Comparison of ENCODE assay signal across 8 cellular contexts in genomic region chr3:9810357-9810726, GRCh38. TPM values are rescaled to one million over a fixed set of nuclear protein-coding genes. Genes with fewer than 3 reads are reported as not detected.
A peak's percentile ranks its signal among the peaks of the same experiment; 100 is the strongest.
DNase-seq lines count a peak whose midpoint lies in the region; ATAC-seq and TF ChIP-seq lines count a peak whose summit lies in the region.

No MANE protein-coding gene starts in this region.

- H3K56ac ChIP-seq in H9 (ENCODE audit: insufficient read length, low read depth, low read length), result no peak overlapping the region

- no peak for ATAC-seq in activated T-helper 17 cell treated with anti-CD3 and anti-CD28 coated beads, Interleukin-2, amount 50 U/mL, for 72 hours (replicated peaks)

- H3K27ac ChIP-seq in H9 (ENCODE audit: insufficient read length, low read depth, low read length) (no peak overlapping the region), hepatocyte (peak overlapping the region; percentile 86), skeletal muscle tissue (ENCODE audit: low read depth, low read length) (peak overlapping the region; percentile 85)

- no peaks in the 10 kb centered on the region for H3K9me3 ChIP-seq in H9 (ENCODE audit: control insufficient read depth, low read depth, low read length)
- no peaks in the 10 kb centered on the region for H3K9me3 ChIP-seq in hepatocyte (ENCODE audit: low read depth)
- H3K9me3 ChIP-seq in skeletal muscle tissue (ENCODE audit: control insufficient read depth in 3 of 3, low read length in 3 of 3), result no peaks in the 10 kb centered on the region

- H3K4me2 ChIP-seq in H9 (ENCODE audit: insufficient read depth, insufficient read length, low read length) (peak overlapping the region; percentile 70), hepatocyte (peak overlapping the region; percentile 93)

- H3K4me1 ChIP-seq in H9 (ENCODE audit: insufficient read depth, low read length) (no peaks in the 10 kb centered on the region), hepatocyte (ENCODE audit: insufficient read depth) (peaks cover 14% of the 10 kb centered on the region), skeletal muscle tissue (ENCODE audit: control insufficient read depth in 3 of 3, insufficient read depth in 3 of 3, low read length in 3 of 3) (peaks cover 15 to 22% (median 21%) of the 10 kb centered on the region in 3 donors)

- H4K20me1 ChIP-seq in H9 (ENCODE audit: control insufficient read depth, insufficient read depth, insufficient read length), result no peaks in the 10 kb centered on the region
- no peaks in the 10 kb centered on the region for H4K20me1 ChIP-seq in hepatocyte (ENCODE audit: insufficient read depth, poor library complexity, severe bottlenecking)

- H4K5ac ChIP-seq in H9 (ENCODE audit: insufficient read length, low read depth, low read length), result no peak overlapping the region

- no peak overlapping the region for H2BK120ac ChIP-seq in H9 (ENCODE audit: low read depth, low read length, poor library complexity, severe bottlenecking)

- no peak overlapping the region for H3K18ac ChIP-seq in H9 (ENCODE audit: insufficient read length, low read depth, low read length)

- peaks cover 16% of the 10 kb centered on the region for H3K27me3 Mint-ChIP-seq in H9 (ENCODE audit: low read depth)
- H3K27me3 Mint-ChIP-seq in activated T-helper 17 cell treated with anti-CD3 and anti-CD28 coated beads, Interleukin-2, amount 50 U/mL, for 72 hours, result no peaks in the 10 kb centered on the region

- no peaks in the 10 kb centered on the region for H3K9me3 Mint-ChIP-seq in H9
- no peaks in the 10 kb centered on the region for H3K9me3 Mint-ChIP-seq in activated T-helper 17 cell treated with anti-CD3 and anti-CD28 coated beads, Interleukin-2, amount 50 U/mL, for 72 hours

- H2AFZ ChIP-seq in H9 (ENCODE audit: low read length) (no peak overlapping the region), hepatocyte (peak overlapping the region; percentile 32)

- H3K79me1 ChIP-seq in H9 (ENCODE audit: insufficient read depth, low read depth, low read length, poor library complexity, severe bottlenecking), result no peaks in the 10 kb centered on the region

- H2BK15ac ChIP-seq in H9 (ENCODE audit: low read depth, low read length), result no peak overlapping the region

- no peak overlapping the region for H3K4ac ChIP-seq in H9 (ENCODE audit: low read depth, low read length)

- H3K23me2 ChIP-seq in H9 (ENCODE audit: insufficient read length, low read depth, low read length, poor library complexity, severe bottlenecking), result peaks cover 7% of the 10 kb centered on the region

- H3K23ac ChIP-seq in H9 (ENCODE audit: insufficient read length, low read depth, low read length), result no peak overlapping the region

- H3K36me3 ChIP-seq in hepatocyte (replicated peaks; ENCODE audit: insufficient read depth, low read depth), result no peaks in the 10 kb centered on the region
- peaks cover 13 to 21% (median 20%) of the 10 kb centered on the region in 3 donors for H3K36me3 ChIP-seq in skeletal muscle tissue (ENCODE audit: control insufficient read depth in 3 of 3, insufficient read depth in 3 of 3, low read length in 3 of 3)

- no peak for TF ChIP-seq CTCF in H9 (conservative IDR thresholded peaks at IDR 0.05)
- no peak for TF ChIP-seq CTCF in hepatocyte (IDR thresholded peaks at IDR 0.05; ENCODE audit: poor library complexity)

- no peak overlapping the region for H3K27ac Mint-ChIP-seq in H9
- H3K27ac Mint-ChIP-seq in activated T-helper 17 cell treated with anti-CD3 and anti-CD28 coated beads, Interleukin-2, amount 50 U/mL, for 72 hours, result peak overlapping the region; percentile 49

- H2BK5ac ChIP-seq in H9 (ENCODE audit: insufficient read length, low read length), result no peak overlapping the region

- peaks cover 2 to 19% (median 13%) of the 10 kb centered on the region in 3 experiments; a peak in 6 of 7 replicates for H3K36me3 Mint-ChIP-seq in H9 (ENCODE audit: insufficient read depth in 1 of 3, low read depth in 3 of 3)
- peaks cover 68% of the 10 kb centered on the region for H3K36me3 Mint-ChIP-seq in activated T-helper 17 cell treated with anti-CD3 and anti-CD28 coated beads, Interleukin-2, amount 50 U/mL, for 72 hours (ENCODE audit: low read depth)

- H2BK20ac ChIP-seq in H9 (ENCODE audit: low read depth, low read length, poor library complexity, severe bottlenecking), result no peak overlapping the region

- H3K9me2 ChIP-seq in hepatocyte (replicated peaks; ENCODE audit: insufficient read depth), result no peaks in the 10 kb centered on the region

- peaks cover 20 to 23% of the 10 kb centered on the region in 2 experiments for H3K4me1 Mint-ChIP-seq in H9
- peaks cover 34% of the 10 kb centered on the region for H3K4me1 Mint-ChIP-seq in activated T-helper 17 cell treated with anti-CD3 and anti-CD28 coated beads, Interleukin-2, amount 50 U/mL, for 72 hours

- no peak overlapping the region for H4K91ac ChIP-seq in H9 (ENCODE audit: insufficient read length, low read depth, low read length)

- no peak overlapping the region for H2BK12ac ChIP-seq in H9 (ENCODE audit: insufficient read length, low read depth, low read length)

- H3K4me3 ChIP-seq in hepatocyte (peak overlapping the region; percentile 14), skeletal muscle tissue (ENCODE audit: low read length in 3 of 3) (peak overlapping the region; percentile 75 to 79 (median 76))

- no peak overlapping the region for H4K8ac ChIP-seq in H9 (replicated peaks; ENCODE audit: insufficient read length, low read depth, low read length)

- DNase-seq in H9 (peak; percentile 62), hepatocyte (ENCODE audit: low spot score) (no peak), SHP77 (lab: John Stamatoyannopoulos, UW) (no peak), NCI-H2081 (lab: John Stamatoyannopoulos, UW) (no peak), mucosa of gallbladder (ENCODE audit: low spot score) (no peak)
- DNase-seq in activated CD4-positive, alpha-beta T cell treated with anti-CD3 and anti-CD28 coated beads, Interleukin-2, amount 50 U/mL, for 4 hours, result no peak

- peak overlapping the region; percentile 71 to 86 for H3K4me3 Mint-ChIP-seq in H9
- H3K4me3 Mint-ChIP-seq in activated T-helper 17 cell treated with anti-CD3 and anti-CD28 coated beads, Interleukin-2, amount 50 U/mL, for 72 hours, result peak overlapping the region; percentile 88

- H3K9ac ChIP-seq in H9 (ENCODE audit: extremely low read depth, insufficient read length, low read length), result no peak overlapping the region
- peak overlapping the region; percentile 73 to 89 (median 81) for H3K9ac ChIP-seq in skeletal muscle tissue (ENCODE audit: low read depth in 1 of 3, low read length in 3 of 3)

- H3K27me3 ChIP-seq in H9 (ENCODE audit: insufficient read depth, low read length) (no peaks in the 10 kb centered on the region), hepatocyte (no peaks in the 10 kb centered on the region), skeletal muscle tissue (ENCODE audit: control insufficient read depth in 3 of 3, insufficient read depth in 3 of 3, low read length in 3 of 3) (no peaks in the 10 kb centered on the region)

- no peak overlapping the region for H3K14ac ChIP-seq in H9 (ENCODE audit: insufficient read depth, low read length)

- no peaks in the 10 kb centered on the region for H3K79me2 ChIP-seq in H9 (ENCODE audit: insufficient read depth, low read length)
- H3K79me2 ChIP-seq in hepatocyte, result no peaks in the 10 kb centered on the region

- no CpG with 5 or more reads among the region's 25 CpGs for WGBS in H9 (ENCODE audit: extremely low coverage, insufficient read length, low lambda C conversion rate)
- 3% methylated on average over 25 of the region's 25 CpGs for WGBS in hepatocyte (ENCODE audit: low lambda C conversion rate, missing lambda C conversion rate)

- no peak overlapping the region for H3T11ph ChIP-seq in H9 (ENCODE audit: low read length)

- H2AK5ac ChIP-seq in H9 (ENCODE audit: insufficient read length, low read length), result no peak overlapping the region

RNA-seq across cellular contexts. Expression of gene TTLL3, which starts 0.3 kb away (rescaled TPM):
- total RNA-seq in H9 (2021), result 10.3 and 14.4 TPM in 2 replicates
- total RNA-seq in activated T-helper 17 cell treated with anti-CD3 and anti-CD28 coated beads, Interleukin-2, amount 50 U/mL, for 72 hours, result 100 to 1,000 TPM in 1 of 2 donors, 10 to 100 TPM in 1; 55.9 to 123 TPM
- total RNA-seq in hepatocyte, result 20.5 and 21.5 TPM in 2 replicates
- polyA plus RNA-seq in hepatocyte, result 27.4 and 52.2 TPM in 2 replicates
- total RNA-seq in skeletal muscle tissue, result 13.6 TPM
- 62.8 TPM for total RNA-seq in mucosa of gallbladder

RNA-seq across cellular contexts. Expression of gene ARPC4, which starts 17.5 kb away (rescaled TPM):
- total RNA-seq in H9 (2021), result 161 and 164 TPM in 2 replicates
- 100 to 1,000 TPM; 159 to 291 TPM for total RNA-seq in activated T-helper 17 cell treated with anti-CD3 and anti-CD28 coated beads, Interleukin-2, amount 50 U/mL, for 72 hours
- total RNA-seq in hepatocyte, result 175 and 182 TPM in 2 replicates
- 132 and 149 TPM in 2 replicates for polyA plus RNA-seq in hepatocyte
- 65.2 TPM for total RNA-seq in skeletal muscle tissue
- total RNA-seq in mucosa of gallbladder, result 137 TPM

RNA-seq across cellular contexts. Expression of gene TADA3, which starts 18.1 kb away (rescaled TPM):
- total RNA-seq in H9 (2021) (49.8 and 51.3 TPM in 2 replicates), hepatocyte (65.5 and 70.4 TPM in 2 replicates), skeletal muscle tissue (27.1 TPM), mucosa of gallbladder (63.3 TPM)
- 10 to 100 TPM; 77.8 to 81.9 TPM for total RNA-seq in activated T-helper 17 cell treated with anti-CD3 and anti-CD28 coated beads, Interleukin-2, amount 50 U/mL, for 72 hours
- polyA plus RNA-seq in hepatocyte, result 55.5 and 61.2 TPM in 2 replicates

RNA-seq across cellular contexts. Expression of gene RPUSD3, which starts 33.5 kb away (rescaled TPM):
- total RNA-seq in H9 (2021), result 59.5 TPM in 2 replicates
- 10 to 100 TPM; 65.9 to 66.9 TPM for total RNA-seq in activated T-helper 17 cell treated with anti-CD3 and anti-CD28 coated beads, Interleukin-2, amount 50 U/mL, for 72 hours
- total RNA-seq in hepatocyte, result 37.4 and 38.7 TPM in 2 replicates
- polyA plus RNA-seq in hepatocyte, result 74.7 and 82.3 TPM in 2 replicates
- total RNA-seq in skeletal muscle tissue, result 14.6 TPM
- total RNA-seq in mucosa of gallbladder, result 37.5 TPM

RNA-seq across cellular contexts. Expression of gene CAMK1, which starts 40.6 kb away (rescaled TPM):
- 9.0 and 9.2 TPM in 2 replicates for total RNA-seq in H9 (2021)
- total RNA-seq in activated T-helper 17 cell treated with anti-CD3 and anti-CD28 coated beads, Interleukin-2, amount 50 U/mL, for 72 hours, result 10 to 100 TPM; 23.9 to 75.4 TPM
- 9.7 and 11.8 TPM in 2 replicates for total RNA-seq in hepatocyte
- 12.4 and 16.1 TPM in 2 replicates for polyA plus RNA-seq in hepatocyte
- 23.0 TPM for total RNA-seq in skeletal muscle tissue
- 30.6 TPM for total RNA-seq in mucosa of gallbladder
